In the genomic region with DNA sequence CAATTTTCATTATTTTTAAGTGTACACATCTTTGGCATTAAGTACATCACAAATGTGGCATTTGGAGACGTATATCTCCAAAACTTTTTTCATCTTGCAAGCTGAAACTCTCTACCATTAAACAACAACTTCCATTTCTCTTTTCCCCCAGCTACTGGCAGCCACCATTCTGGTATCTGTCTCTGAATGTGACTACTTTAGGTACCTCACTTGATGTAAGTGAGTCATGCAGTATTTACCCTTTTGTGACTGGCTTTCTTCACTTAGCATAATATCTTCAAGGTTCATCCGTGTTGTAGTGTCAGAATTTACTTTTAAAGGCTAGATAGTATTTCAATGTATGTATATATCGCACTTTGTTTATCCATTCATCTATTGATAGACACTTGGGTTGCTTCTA, we compare ENCODE assay signal across 17 cellular contexts.
"Had no signal": no experiment of that assay in that cellular context is flagged by ENCODE, and none has a peak within 500 bp of the region (broad histone marks: within the 10 kb centered on the region; RNA-seq: fewer than 3 reads in every experiment).

No MANE protein-coding gene starts in this region.

- H3K27ac ChIP-seq: body of pancreas, right atrium auricular region, transverse colon had no signal

- DNase-seq: activated CD4-positive, alpha-beta T cell treated with anti-CD3 and anti-CD28 coated beads for 1 hour; activated CD8-positive, alpha-beta memory T cell treated with anti-CD3 and anti-CD28 coated beads for 24 hours; activated naive CD4-positive, alpha-beta T cell treated with Interleukin-2 at 50 U/mL for 16 hours; amniotic stem cell; body of pancreas; cerebellar nuclear complex; effector memory CD8-positive, alpha-beta T cell; hypothalamus; left colon; mammary epithelial cell; natural killer cell; small intestine; SW 1271; transverse colon had no signal

- H3K36me3 Mint-ChIP-seq: natural killer cell had no signal

- H3K36me3 ChIP-seq: right atrium auricular region, transverse colon had no signal

- H3K4me3 ChIP-seq: body of pancreas, right atrium auricular region, transverse colon had no signal

- H3K9me3 ChIP-seq: body of pancreas, right atrium auricular region, transverse colon had no signal

- H3K4me3 Mint-ChIP-seq: dendritic cell treated with granulocyte-macrophage colony-stimulating factor and Interleukin-4, amounts not matched to agents 40 ng/mL and 50 ng/mL, for 4 days; effector memory CD8-positive, alpha-beta T cell; natural killer cell; T-helper 2 cell treated with Interferon-gamma antibody and Interleukin-4, amounts not matched to agents 5 μg/mL and 100 μg/mL, for 36 hours had no signal

- H3K27ac Mint-ChIP-seq: dendritic cell treated with granulocyte-macrophage colony-stimulating factor and Interleukin-4, amounts not matched to agents 40 ng/mL and 50 ng/mL, for 4 days; natural killer cell; T-helper 2 cell treated with Interferon-gamma antibody and Interleukin-4, amounts not matched to agents 5 μg/mL and 100 μg/mL, for 36 hours had no signal

- H3K27me3 Mint-ChIP-seq: dendritic cell treated with granulocyte-macrophage colony-stimulating factor and Interleukin-4, amounts not matched to agents 40 ng/mL and 50 ng/mL, for 4 days; effector memory CD8-positive, alpha-beta T cell had no signal

- ATAC-seq: body of pancreas; effector memory CD8-positive, alpha-beta T cell; left colon; natural killer cell had no signal

- H3K9me3 Mint-ChIP-seq: dendritic cell treated with granulocyte-macrophage colony-stimulating factor and Interleukin-4, amounts not matched to agents 40 ng/mL and 50 ng/mL, for 4 days; effector memory CD8-positive, alpha-beta T cell; natural killer cell; T-helper 2 cell treated with Interferon-gamma antibody and Interleukin-4, amounts not matched to agents 5 μg/mL and 100 μg/mL, for 36 hours had no signal

- H3K27me3 ChIP-seq: body of pancreas, right atrium auricular region, transverse colon had no signal

- H3K4me1 ChIP-seq: body of pancreas had no signal
